ENCODE assay signal across 1 cellular context in genomic region chr2:84904717-84905174, GRCh38.
A peak's percentile ranks its signal among the peaks of the same experiment; 100 is the strongest.
TF ChIP-seq lines count a peak whose summit lies in the region.

No MANE protein-coding gene starts in this region.

TF ChIP-seq in HepG2, 621 proteins besides CTCF, POLR2A, EP300 and RAD21:
- TF ChIP-seq TGIF2 (CRISPR knock-in tag; IDR thresholded peaks at IDR 0.05) (no peak), SP5 (CRISPR knock-in tag; IDR thresholded peaks at IDR 0.05; ENCODE audit: borderline replicate concordance, low read depth) (no peak), PPARG (CRISPR knock-in tag; conservative IDR thresholded peaks at IDR 0.05) (no peak), FOXM1 (CRISPR knock-in tag; IDR thresholded peaks at IDR 0.05) (no peak), TSC22D2 (CRISPR knock-in tag; IDR thresholded peaks at IDR 0.05; ENCODE audit: borderline replicate concordance) (no peak), RFX3 (CRISPR knock-in tag; IDR thresholded peaks at IDR 0.05) (no peak), MAX (IDR thresholded peaks at IDR 0.05) (peak; percentile 30; the same call in 1 of the 2 replicates), FOXA1 (IDR thresholded peaks at IDR 0.05) (no peak), FOXA1 (CRISPR knock-in tag; IDR thresholded peaks at IDR 0.05) (no peak), ZFP36L1 (CRISPR knock-in tag; IDR thresholded peaks at IDR 0.05) (no peak), RBM39 (IDR thresholded peaks at IDR 0.05; ENCODE audit: low read depth, low read length, poor library complexity, severe bottlenecking) (no peak), SALL1 (CRISPR knock-in tag; IDR thresholded peaks at IDR 0.05) (no peak), YEATS2 (CRISPR knock-in tag; IDR thresholded peaks at IDR 0.05; ENCODE audit: borderline replicate concordance) (no peak), POGZ (CRISPR knock-in tag; IDR thresholded peaks at IDR 0.05) (no peak; the same call in 1 of the 2 replicates), E2F1 (CRISPR knock-in tag; IDR thresholded peaks at IDR 0.05) (no peak), SRSF4 (IDR thresholded peaks at IDR 0.05; ENCODE audit: low read depth, low read length, poor library complexity, severe bottlenecking) (no peak), SNAPC4 (CRISPR knock-in tag; IDR thresholded peaks at IDR 0.05) (0 out of 2 replicates have a peak, but pooled peaks have one; percentile 36), TMF1 (CRISPR knock-in tag; IDR thresholded peaks at IDR 0.05; ENCODE audit: low read depth) (no peak), NCOR1 (IDR thresholded peaks at IDR 0.05; ENCODE audit: borderline replicate concordance, low read length) (no peak), MED13 (CRISPR knock-in tag; IDR thresholded peaks at IDR 0.05) (no peak), HNRNPK (IDR thresholded peaks at IDR 0.05; ENCODE audit: low read depth, low read length, poor library complexity, severe bottlenecking) (peak; percentile 10), SP2 (CRISPR knock-in tag; IDR thresholded peaks at IDR 0.05) (no peak), HNF4G (IDR thresholded peaks at IDR 0.05; ENCODE audit: borderline replicate concordance, low read depth, low read length) (no peak), HNF4G (CRISPR knock-in tag; IDR thresholded peaks at IDR 0.05; ENCODE audit: borderline replicate concordance, low read depth) (no peak), JARID2 (CRISPR knock-in tag; IDR thresholded peaks at IDR 0.05; ENCODE audit: insufficient replicate concordance) (no peak), CREM (IDR thresholded peaks at IDR 0.05) (no peak), CREM (CRISPR knock-in tag; IDR thresholded peaks at IDR 0.05) (no peak), MIXL1 (CRISPR knock-in tag; IDR thresholded peaks at IDR 0.05) (no peak), ZNF761 (CRISPR knock-in tag; conservative IDR thresholded peaks at IDR 0.05) (no peak), TEAD3 (CRISPR knock-in tag; optimal IDR thresholded peaks at IDR 0.05; ENCODE audit: borderline replicate concordance) (no peak), ZNF512B (CRISPR knock-in tag; IDR thresholded peaks at IDR 0.05; ENCODE audit: borderline replicate concordance) (no peak), HDAC1 (CRISPR knock-in tag; IDR thresholded peaks at IDR 0.05) (no peak), ATF3 (CRISPR knock-in tag; IDR thresholded peaks at IDR 0.05) (no peak), ZNF33B (CRISPR knock-in tag; IDR thresholded peaks at IDR 0.05) (no peak), NFYC (CRISPR knock-in tag; IDR thresholded peaks at IDR 0.05) (no peak), ZNF652 (CRISPR knock-in tag; IDR thresholded peaks at IDR 0.05; ENCODE audit: borderline replicate concordance, low read depth) (peak; percentile 89)
- TF ChIP-seq, protein P1, sequence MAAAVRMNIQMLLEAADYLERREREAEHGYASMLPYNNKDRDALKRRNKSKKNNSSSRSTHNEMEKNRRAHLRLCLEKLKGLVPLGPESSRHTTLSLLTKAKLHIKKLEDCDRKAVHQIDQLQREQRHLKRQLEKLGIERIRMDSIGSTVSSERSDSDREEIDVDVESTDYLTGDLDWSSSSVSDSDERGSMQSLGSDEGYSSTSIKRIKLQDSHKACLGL (CRISPR knock-in tag; IDR thresholded peaks at IDR 0.05), result 0 out of 2 replicates have a peak, but pooled peaks have one; percentile 14
- TF ChIP-seq, protein P2, sequence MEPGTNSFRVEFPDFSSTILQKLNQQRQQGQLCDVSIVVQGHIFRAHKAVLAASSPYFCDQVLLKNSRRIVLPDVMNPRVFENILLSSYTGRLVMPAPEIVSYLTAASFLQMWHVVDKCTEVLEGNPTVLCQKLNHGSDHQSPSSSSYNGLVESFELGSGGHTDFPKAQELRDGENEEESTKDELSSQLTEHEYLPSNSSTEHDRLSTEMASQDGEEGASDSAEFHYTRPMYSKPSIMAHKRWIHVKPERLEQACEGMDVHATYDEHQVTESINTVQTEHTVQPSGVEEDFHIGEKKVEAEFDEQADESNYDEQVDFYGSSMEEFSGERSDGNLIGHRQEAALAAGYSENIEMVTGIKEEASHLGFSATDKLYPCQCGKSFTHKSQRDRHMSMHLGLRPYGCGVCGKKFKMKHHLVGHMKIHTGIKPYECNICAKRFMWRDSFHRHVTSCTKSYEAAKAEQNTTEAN (CRISPR knock-in tag; conservative IDR thresholded peaks at IDR 0.05), result no peak
- TF ChIP-seq, protein P3, sequence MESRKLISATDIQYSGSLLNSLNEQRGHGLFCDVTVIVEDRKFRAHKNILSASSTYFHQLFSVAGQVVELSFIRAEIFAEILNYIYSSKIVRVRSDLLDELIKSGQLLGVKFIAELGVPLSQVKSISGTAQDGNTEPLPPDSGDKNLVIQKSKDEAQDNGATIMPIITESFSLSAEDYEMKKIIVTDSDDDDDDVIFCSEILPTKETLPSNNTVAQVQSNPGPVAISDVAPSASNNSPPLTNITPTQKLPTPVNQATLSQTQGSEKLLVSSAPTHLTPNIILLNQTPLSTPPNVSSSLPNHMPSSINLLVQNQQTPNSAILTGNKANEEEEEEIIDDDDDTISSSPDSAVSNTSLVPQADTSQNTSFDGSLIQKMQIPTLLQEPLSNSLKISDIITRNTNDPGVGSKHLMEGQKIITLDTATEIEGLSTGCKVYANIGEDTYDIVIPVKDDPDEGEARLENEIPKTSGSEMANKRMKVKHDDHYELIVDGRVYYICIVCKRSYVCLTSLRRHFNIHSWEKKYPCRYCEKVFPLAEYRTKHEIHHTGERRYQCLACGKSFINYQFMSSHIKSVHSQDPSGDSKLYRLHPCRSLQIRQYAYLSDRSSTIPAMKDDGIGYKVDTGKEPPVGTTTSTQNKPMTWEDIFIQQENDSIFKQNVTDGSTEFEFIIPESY (CRISPR knock-in tag; IDR thresholded peaks at IDR 0.05), result no peak
- TF ChIP-seq, protein P4, sequence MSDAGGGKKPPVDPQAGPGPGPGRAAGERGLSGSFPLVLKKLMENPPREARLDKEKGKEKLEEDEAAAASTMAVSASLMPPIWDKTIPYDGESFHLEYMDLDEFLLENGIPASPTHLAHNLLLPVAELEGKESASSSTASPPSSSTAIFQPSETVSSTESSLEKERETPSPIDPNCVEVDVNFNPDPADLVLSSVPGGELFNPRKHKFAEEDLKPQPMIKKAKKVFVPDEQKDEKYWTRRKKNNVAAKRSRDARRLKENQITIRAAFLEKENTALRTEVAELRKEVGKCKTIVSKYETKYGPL (CRISPR knock-in tag; IDR thresholded peaks at IDR 0.05), result no peak
- TF ChIP-seq, protein P5, sequence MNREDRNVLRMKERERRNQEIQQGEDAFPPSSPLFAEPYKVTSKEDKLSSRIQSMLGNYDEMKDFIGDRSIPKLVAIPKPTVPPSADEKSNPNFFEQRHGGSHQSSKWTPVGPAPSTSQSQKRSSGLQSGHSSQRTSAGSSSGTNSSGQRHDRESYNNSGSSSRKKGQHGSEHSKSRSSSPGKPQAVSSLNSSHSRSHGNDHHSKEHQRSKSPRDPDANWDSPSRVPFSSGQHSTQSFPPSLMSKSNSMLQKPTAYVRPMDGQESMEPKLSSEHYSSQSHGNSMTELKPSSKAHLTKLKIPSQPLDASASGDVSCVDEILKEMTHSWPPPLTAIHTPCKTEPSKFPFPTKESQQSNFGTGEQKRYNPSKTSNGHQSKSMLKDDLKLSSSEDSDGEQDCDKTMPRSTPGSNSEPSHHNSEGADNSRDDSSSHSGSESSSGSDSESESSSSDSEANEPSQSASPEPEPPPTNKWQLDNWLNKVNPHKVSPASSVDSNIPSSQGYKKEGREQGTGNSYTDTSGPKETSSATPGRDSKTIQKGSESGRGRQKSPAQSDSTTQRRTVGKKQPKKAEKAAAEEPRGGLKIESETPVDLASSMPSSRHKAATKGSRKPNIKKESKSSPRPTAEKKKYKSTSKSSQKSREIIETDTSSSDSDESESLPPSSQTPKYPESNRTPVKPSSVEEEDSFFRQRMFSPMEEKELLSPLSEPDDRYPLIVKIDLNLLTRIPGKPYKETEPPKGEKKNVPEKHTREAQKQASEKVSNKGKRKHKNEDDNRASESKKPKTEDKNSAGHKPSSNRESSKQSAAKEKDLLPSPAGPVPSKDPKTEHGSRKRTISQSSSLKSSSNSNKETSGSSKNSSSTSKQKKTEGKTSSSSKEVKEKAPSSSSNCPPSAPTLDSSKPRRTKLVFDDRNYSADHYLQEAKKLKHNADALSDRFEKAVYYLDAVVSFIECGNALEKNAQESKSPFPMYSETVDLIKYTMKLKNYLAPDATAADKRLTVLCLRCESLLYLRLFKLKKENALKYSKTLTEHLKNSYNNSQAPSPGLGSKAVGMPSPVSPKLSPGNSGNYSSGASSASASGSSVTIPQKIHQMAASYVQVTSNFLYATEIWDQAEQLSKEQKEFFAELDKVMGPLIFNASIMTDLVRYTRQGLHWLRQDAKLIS (CRISPR knock-in tag; IDR thresholded peaks at IDR 0.05), result no peak
